1 cellular context compared by ENCODE assay signal in genomic region chr2:32863803-32864202, GRCh38.
TF ChIP-seq lines count a peak whose summit lies in the region.

No MANE protein-coding gene starts in this region.

TF ChIP-seq in GM23338, 12 proteins besides CTCF, POLR2A, EP300 and RAD21 (continued from another document):
- no peak for TF ChIP-seq ZNF331 (CRISPR knock-in tag; IDR thresholded peaks at IDR 0.05; ENCODE audit: low read depth)
- TF ChIP-seq NANOG (IDR thresholded peaks at IDR 0.05; ENCODE audit: borderline replicate concordance), result no peak
- TF ChIP-seq ZNF462 (CRISPR knock-in tag; IDR thresholded peaks at IDR 0.05), result no peak
- TF ChIP-seq EZH2phosphoT487 (IDR thresholded peaks at IDR 0.05; ENCODE audit: unreplicated experiment), result no peak
- TF ChIP-seq ZNF114 (CRISPR knock-in tag; IDR thresholded peaks at IDR 0.05), result no peak
- TF ChIP-seq CREB1 (CRISPR knock-in tag; IDR thresholded peaks at IDR 0.05; ENCODE audit: low read depth), result no peak
- no peak for TF ChIP-seq JUNB (IDR thresholded peaks at IDR 0.05; ENCODE audit: unreplicated experiment)
- TF ChIP-seq POLR2AphosphoS5 (IDR thresholded peaks at IDR 0.05; ENCODE audit: low read depth), result no peak
